Comparison of ENCODE assay signal across 16 cellular contexts in the genomic region with DNA sequence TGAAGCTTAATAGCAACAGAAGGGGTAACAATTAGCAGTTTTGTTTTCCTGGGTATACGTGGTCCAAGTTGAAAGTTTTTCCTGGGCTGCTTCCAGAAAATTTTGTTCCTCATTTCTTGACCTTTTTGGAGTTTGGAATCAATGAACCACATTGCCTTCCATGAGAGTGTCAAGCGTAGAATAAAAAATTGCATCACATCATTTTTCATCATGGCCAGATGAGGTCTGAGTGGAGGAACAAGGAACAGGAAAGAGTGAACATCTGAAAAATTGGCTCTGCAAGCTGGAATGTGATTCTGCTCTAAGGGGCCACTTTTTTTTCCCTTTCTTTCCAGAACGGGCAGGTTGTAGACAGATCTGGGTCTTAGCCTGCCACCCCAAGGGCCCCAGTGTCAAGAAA.
"Had no signal": no experiment of that assay in that cellular context is flagged by ENCODE, and none has a peak within 500 bp of the region (broad histone marks: within the 10 kb centered on the region; RNA-seq: fewer than 3 reads in every experiment).

No MANE protein-coding gene starts in this region.

- H3K4me3 Mint-ChIP-seq: naive B cell had no signal

- H3K9me3 ChIP-seq: left lung, neutrophil, psoas muscle, stomach, uterus had no signal

- H3K27me3 ChIP-seq: uterus had no signal

- H3K27ac Mint-ChIP-seq: naive B cell had no signal

- H3K4me3 ChIP-seq: dorsolateral prefrontal cortex, left lung, lung, psoas muscle, stomach, uterus had no signal

- H3K27ac ChIP-seq: dorsolateral prefrontal cortex, left lung, neutrophil, psoas muscle, stomach, uterus had no signal

- DNase-seq: cortex of kidney; dorsolateral prefrontal cortex; effector CD8-positive, alpha-beta T cell; left lung; mesenchymal stem cell; naive B cell; psoas muscle; retina; stimulated activated CD4-positive, alpha-beta T cell treated with anti-CD3 and anti-CD28 coated beads, Interleukin-12 subunit alpha, Interleukin-12 subunit beta, amount 100 ng/mL, for 4 hours; stimulated activated naive CD4-positive, alpha-beta T cell; stomach; substantia nigra; trophoblast cell; uterus had no signal

- H3K36me3 ChIP-seq: left lung, neutrophil, stomach, uterus had no signal

- H3K4me1 Mint-ChIP-seq: naive B cell had no signal

- H3K4me1 ChIP-seq: psoas muscle had no signal
